ENCODE assay signal across 1 cellular context in the genomic region with DNA sequence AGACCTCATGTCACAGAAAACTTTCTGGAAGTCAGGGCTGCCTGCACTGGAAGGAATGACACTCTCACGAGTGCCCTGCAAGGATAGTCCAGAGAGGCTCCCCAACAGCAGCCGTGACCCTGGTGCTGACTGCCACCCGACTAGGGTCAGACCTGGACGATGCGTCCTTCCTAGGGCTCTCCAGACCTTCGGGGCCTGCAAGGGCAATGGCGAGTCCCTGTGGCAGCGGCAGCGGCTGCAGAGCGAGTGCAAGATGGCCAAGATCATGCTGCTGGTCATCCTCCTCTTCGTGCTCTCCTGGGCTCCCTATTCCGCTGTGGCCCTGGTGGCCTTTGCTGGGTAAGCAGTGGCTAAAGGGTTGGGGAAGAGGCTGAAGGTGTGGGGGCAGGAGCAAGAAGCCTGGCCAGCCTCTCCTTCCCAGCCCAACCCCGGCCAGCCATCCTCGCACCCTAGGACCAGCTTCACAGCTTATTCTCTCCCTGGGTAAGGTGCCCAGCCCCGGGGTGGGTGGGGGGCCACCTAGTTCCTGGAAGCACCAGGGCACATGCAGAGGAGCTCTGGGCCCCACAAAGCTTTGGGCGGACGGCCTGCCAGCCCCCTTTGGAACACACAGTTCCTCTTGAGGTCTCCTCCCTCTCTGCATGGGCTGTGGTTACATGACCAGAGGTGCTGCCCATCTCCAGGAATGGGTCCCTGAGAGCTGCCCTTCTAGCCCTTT.
TF ChIP-seq lines count a peak whose summit lies in the region.

No MANE protein-coding gene starts in this region.

TF ChIP-seq in HepG2, 621 proteins besides CTCF, POLR2A, EP300 and RAD21:
- no peak for TF ChIP-seq NR2F1 (CRISPR knock-in tag; IDR thresholded peaks at IDR 0.05)
- no peak for TF ChIP-seq ZNF232 (CRISPR knock-in tag; IDR thresholded peaks at IDR 0.05; ENCODE audit: borderline replicate concordance)
- TF ChIP-seq ZKSCAN5 (CRISPR knock-in tag; IDR thresholded peaks at IDR 0.05): no peak
- TF ChIP-seq ARNT (IDR thresholded peaks at IDR 0.05): no peak
- TF ChIP-seq, protein P1, sequence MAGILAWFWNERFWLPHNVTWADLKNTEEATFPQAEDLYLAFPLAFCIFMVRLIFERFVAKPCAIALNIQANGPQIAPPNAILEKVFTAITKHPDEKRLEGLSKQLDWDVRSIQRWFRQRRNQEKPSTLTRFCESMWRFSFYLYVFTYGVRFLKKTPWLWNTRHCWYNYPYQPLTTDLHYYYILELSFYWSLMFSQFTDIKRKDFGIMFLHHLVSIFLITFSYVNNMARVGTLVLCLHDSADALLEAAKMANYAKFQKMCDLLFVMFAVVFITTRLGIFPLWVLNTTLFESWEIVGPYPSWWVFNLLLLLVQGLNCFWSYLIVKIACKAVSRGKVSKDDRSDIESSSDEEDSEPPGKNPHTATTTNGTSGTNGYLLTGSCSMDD (CRISPR knock-in tag; IDR thresholded peaks at IDR 0.05): no peak
- no peak for TF ChIP-seq TOE1 (CRISPR knock-in tag; IDR thresholded peaks at IDR 0.05)
- no peak for TF ChIP-seq ADNP (CRISPR knock-in tag; IDR thresholded peaks at IDR 0.05)
- no peak for TF ChIP-seq MIER3 (CRISPR knock-in tag; IDR thresholded peaks at IDR 0.05; ENCODE audit: borderline replicate concordance)
- TF ChIP-seq, protein P2, sequence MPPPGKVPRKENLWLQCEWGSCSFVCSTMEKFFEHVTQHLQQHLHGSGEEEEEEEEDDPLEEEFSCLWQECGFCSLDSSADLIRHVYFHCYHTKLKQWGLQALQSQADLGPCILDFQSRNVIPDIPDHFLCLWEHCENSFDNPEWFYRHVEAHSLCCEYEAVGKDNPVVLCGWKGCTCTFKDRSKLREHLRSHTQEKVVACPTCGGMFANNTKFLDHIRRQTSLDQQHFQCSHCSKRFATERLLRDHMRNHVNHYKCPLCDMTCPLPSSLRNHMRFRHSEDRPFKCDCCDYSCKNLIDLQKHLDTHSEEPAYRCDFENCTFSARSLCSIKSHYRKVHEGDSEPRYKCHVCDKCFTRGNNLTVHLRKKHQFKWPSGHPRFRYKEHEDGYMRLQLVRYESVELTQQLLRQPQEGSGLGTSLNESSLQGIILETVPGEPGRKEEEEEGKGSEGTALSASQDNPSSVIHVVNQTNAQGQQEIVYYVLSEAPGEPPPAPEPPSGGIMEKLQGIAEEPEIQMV (CRISPR knock-in tag; IDR thresholded peaks at IDR 0.05; ENCODE audit: low read depth): no peak
- TF ChIP-seq IKZF1 (IDR thresholded peaks at IDR 0.05): no peak
- TF ChIP-seq HDAC2 (CRISPR knock-in tag; IDR thresholded peaks at IDR 0.05): no peak
- TF ChIP-seq ZNF484 (CRISPR knock-in tag; IDR thresholded peaks at IDR 0.05; ENCODE audit: borderline replicate concordance, low read depth): no peak
- no peak for TF ChIP-seq ZNF143 (CRISPR knock-in tag; IDR thresholded peaks at IDR 0.05)
- TF ChIP-seq, protein P3, sequence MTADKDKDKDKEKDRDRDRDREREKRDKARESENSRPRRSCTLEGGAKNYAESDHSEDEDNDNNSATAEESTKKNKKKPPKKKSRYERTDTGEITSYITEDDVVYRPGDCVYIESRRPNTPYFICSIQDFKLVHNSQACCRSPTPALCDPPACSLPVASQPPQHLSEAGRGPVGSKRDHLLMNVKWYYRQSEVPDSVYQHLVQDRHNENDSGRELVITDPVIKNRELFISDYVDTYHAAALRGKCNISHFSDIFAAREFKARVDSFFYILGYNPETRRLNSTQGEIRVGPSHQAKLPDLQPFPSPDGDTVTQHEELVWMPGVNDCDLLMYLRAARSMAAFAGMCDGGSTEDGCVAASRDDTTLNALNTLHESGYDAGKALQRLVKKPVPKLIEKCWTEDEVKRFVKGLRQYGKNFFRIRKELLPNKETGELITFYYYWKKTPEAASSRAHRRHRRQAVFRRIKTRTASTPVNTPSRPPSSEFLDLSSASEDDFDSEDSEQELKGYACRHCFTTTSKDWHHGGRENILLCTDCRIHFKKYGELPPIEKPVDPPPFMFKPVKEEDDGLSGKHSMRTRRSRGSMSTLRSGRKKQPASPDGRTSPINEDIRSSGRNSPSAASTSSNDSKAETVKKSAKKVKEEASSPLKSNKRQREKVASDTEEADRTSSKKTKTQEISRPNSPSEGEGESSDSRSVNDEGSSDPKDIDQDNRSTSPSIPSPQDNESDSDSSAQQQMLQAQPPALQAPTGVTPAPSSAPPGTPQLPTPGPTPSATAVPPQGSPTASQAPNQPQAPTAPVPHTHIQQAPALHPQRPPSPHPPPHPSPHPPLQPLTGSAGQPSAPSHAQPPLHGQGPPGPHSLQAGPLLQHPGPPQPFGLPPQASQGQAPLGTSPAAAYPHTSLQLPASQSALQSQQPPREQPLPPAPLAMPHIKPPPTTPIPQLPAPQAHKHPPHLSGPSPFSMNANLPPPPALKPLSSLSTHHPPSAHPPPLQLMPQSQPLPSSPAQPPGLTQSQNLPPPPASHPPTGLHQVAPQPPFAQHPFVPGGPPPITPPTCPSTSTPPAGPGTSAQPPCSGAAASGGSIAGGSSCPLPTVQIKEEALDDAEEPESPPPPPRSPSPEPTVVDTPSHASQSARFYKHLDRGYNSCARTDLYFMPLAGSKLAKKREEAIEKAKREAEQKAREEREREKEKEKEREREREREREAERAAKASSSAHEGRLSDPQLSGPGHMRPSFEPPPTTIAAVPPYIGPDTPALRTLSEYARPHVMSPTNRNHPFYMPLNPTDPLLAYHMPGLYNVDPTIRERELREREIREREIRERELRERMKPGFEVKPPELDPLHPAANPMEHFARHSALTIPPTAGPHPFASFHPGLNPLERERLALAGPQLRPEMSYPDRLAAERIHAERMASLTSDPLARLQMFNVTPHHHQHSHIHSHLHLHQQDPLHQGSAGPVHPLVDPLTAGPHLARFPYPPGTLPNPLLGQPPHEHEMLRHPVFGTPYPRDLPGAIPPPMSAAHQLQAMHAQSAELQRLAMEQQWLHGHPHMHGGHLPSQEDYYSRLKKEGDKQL (CRISPR knock-in tag; IDR thresholded peaks at IDR 0.05; ENCODE audit: low read depth): no peak
- no peak for TF ChIP-seq ZNF839 (CRISPR knock-in tag; IDR thresholded peaks at IDR 0.05; ENCODE audit: borderline replicate concordance)
- no peak for TF ChIP-seq ZBTB8A (CRISPR knock-in tag; IDR thresholded peaks at IDR 0.05; ENCODE audit: borderline replicate concordance, low read depth)
- no peak for TF ChIP-seq NFYB (CRISPR knock-in tag; IDR thresholded peaks at IDR 0.05)
- TF ChIP-seq, protein P4, sequence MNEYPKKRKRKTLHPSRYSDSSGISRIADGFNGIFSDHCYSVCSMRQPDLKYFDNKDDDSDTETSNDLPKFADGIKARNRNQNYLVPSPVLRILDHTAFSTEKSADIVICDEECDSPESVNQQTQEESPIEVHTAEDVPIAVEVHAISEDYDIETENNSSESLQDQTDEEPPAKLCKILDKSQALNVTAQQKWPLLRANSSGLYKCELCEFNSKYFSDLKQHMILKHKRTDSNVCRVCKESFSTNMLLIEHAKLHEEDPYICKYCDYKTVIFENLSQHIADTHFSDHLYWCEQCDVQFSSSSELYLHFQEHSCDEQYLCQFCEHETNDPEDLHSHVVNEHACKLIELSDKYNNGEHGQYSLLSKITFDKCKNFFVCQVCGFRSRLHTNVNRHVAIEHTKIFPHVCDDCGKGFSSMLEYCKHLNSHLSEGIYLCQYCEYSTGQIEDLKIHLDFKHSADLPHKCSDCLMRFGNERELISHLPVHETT (CRISPR knock-in tag; conservative IDR thresholded peaks at IDR 0.05): no peak
- no peak for TF ChIP-seq TEAD3 (CRISPR knock-in tag; optimal IDR thresholded peaks at IDR 0.05; ENCODE audit: borderline replicate concordance)
- TF ChIP-seq KDM6A (CRISPR knock-in tag; IDR thresholded peaks at IDR 0.05; ENCODE audit: low read depth): no peak
TF ChIP-seq in HepG2: peak in this region for 0.
